ENCODE assay signal across 1 cellular context in genomic region chr2:121283670-121284245, GRCh38.
TF ChIP-seq lines count a peak whose summit lies in the region.

No MANE protein-coding gene starts in this region.

TF ChIP-seq in HCT116, 20 proteins besides CTCF, POLR2A, EP300 and RAD21 (continued from another document):
- TF ChIP-seq ZBTB33 (IDR thresholded peaks at IDR 0.05; ENCODE audit: extremely low read depth, insufficient replicate concordance, low read length) (no peak), SRF (IDR thresholded peaks at IDR 0.05; ENCODE audit: low read depth) (no peak), ZNF274 (IDR thresholded peaks at IDR 0.05; ENCODE audit: low read depth, low read length) (no peak), ATF3 (IDR thresholded peaks at IDR 0.05) (no peak)
